10 cellular contexts compared by ENCODE assay signal in the genomic region with DNA sequence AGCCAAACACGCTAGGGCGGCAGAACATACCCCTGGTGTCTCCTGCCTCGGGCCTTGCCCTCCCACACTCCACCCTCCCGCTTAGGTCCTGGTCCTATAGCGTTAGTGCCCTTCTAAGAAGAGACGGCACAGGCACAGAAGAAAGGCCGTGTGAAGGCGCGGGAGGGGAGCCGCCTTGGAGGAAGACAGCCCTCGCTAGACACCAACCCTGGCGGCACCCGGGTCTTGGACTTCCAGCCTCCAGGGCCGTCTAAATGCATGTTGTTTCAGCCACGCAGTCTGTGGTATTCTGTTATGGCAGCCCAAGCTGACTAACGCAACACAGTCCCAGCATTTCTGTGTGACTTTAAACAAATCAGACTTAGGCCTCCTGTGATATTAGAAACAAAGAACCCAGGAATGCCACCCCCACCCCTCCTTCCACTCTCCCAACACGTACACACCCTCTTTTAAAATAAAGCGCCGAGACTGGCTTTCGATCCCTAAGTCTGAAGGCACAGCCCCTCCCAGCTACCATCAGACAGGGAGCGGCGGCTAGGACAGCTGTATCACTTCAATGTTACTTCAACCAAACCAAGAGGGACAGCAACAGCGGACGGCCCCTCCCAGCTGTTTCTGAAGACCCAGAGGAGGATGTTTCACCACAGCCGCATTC.
A peak's percentile ranks its signal among the peaks of the same experiment; 100 is the strongest.
DNase-seq lines count a peak whose midpoint lies in the region; ATAC-seq and TF ChIP-seq lines count a peak whose summit lies in the region.
"Had no signal": no experiment of that assay in that cellular context is flagged by ENCODE, and none has a peak within 500 bp of the region (broad histone marks: within the 10 kb centered on the region; RNA-seq: fewer than 3 reads in every experiment).

No MANE protein-coding gene starts in this region.

- H3K4me1 Mint-ChIP-seq in T-helper 2 cell treated with Interferon-gamma antibody and Interleukin-4, amounts not matched to agents 5 μg/mL and 100 μg/mL, for 36 hours (ENCODE audit: low read depth): peaks cover 5% of the 10 kb centered on the region

- intact Hi-C loops in colonic mucosa (cut with DNase I): no loop called here

- ATAC-seq in GM21390 (IDR thresholded peaks at IDR 0.05; ENCODE audit: unreplicated experiment): no peak

- peaks cover 4% of the 10 kb centered on the region for H3K36me3 ChIP-seq in colonic mucosa

- H3K4me3 ChIP-seq in colonic mucosa (no peak overlapping the region), retinal pigment epithelial cell (ENCODE audit: low read length) (peak overlapping the region; percentile 23)
- H3K4me3 ChIP-seq: cardiac muscle cell had no signal

- H3K27ac Mint-ChIP-seq in T-helper 2 cell treated with Interferon-gamma antibody and Interleukin-4, amounts not matched to agents 5 μg/mL and 100 μg/mL, for 36 hours: no peak overlapping the region

- H3K27ac ChIP-seq in colonic mucosa (peak overlapping the region; percentile 66), layer of hippocampus (ENCODE audit: low read depth, low read length) (peak overlapping the region; percentile 3)
- H3K27ac ChIP-seq: cardiac muscle cell had no signal

- H3K9me3 Mint-ChIP-seq in T-helper 2 cell treated with Interferon-gamma antibody and Interleukin-4, amounts not matched to agents 5 μg/mL and 100 μg/mL, for 36 hours: no peaks in the 10 kb centered on the region

- peak; percentile 50 for DNase-seq in EH (ENCODE audit: low read depth)
- DNase-seq in colonic mucosa: peak; percentile 72
- DNase-seq in retinal pigment epithelial cell (ENCODE audit: low read depth): no peak
- no peak for DNase-seq in SK-N-DZ (ENCODE audit: low spot score)
- DNase-seq in stimulated activated CD4-positive, alpha-beta T cell treated with anti-CD3 and anti-CD28 coated beads, Interleukin-4, amount 100 ng/mL, for 1 hour: no peak
- DNase-seq in T-helper 2 cell treated with Interferon-gamma antibody and Interleukin-4, amounts not matched to agents 5 μg/mL and 100 μg/mL, for 36 hours (ENCODE audit: low spot score): no peak
- DNase-seq: BE2C had no signal

- TF ChIP-seq CTCF in colonic mucosa (IDR thresholded peaks at IDR 0.05): no peak
- TF ChIP-seq CTCF in retinal pigment epithelial cell (conservative IDR thresholded peaks at IDR 0.05; ENCODE audit: low read depth, low read length): no peak

- H3K4me3 Mint-ChIP-seq in T-helper 2 cell treated with Interferon-gamma antibody and Interleukin-4, amounts not matched to agents 5 μg/mL and 100 μg/mL, for 36 hours: no peak overlapping the region

- H3K36me3 Mint-ChIP-seq in T-helper 2 cell treated with Interferon-gamma antibody and Interleukin-4, amounts not matched to agents 5 μg/mL and 100 μg/mL, for 36 hours (ENCODE audit: low read depth): peaks cover 4% of the 10 kb centered on the region

- H3K27me3 ChIP-seq in colonic mucosa: no peaks in the 10 kb centered on the region
- no peaks in the 10 kb centered on the region for H3K27me3 ChIP-seq in layer of hippocampus (ENCODE audit: control insufficient read depth, insufficient read depth, low read length)
- H3K27me3 ChIP-seq: BE2C, cardiac muscle cell had no signal

- no peaks in the 10 kb centered on the region for H3K27me3 Mint-ChIP-seq in T-helper 2 cell treated with Interferon-gamma antibody and Interleukin-4, amounts not matched to agents 5 μg/mL and 100 μg/mL, for 36 hours (ENCODE audit: low read depth)

- no peaks in the 10 kb centered on the region for H3K9me3 ChIP-seq in colonic mucosa
- H3K9me3 ChIP-seq: BE2C had no signal

- H3K4me1 ChIP-seq in colonic mucosa: no peaks in the 10 kb centered on the region

- H3K9ac ChIP-seq in colonic mucosa (ENCODE audit: low read depth in 2 of 2, low read length in 2 of 2): peak overlapping the region in 1 of 2 donors; percentile 1

Comparison
In these comparisons a context has a peak if more than half of its experiments do, and no peak if none do; other contexts are left out.
1. DNase-seq: peak in EH (single experiment) and colonic mucosa (single experiment); none in retinal pigment epithelial cell (single experiment), SK-N-DZ (single experiment), stimulated activated CD4-positive, alpha-beta T cell treated with anti-CD3 and anti-CD28 coated beads, Interleukin-4, amount 100 ng/mL, for 1 hour (single experiment) and T-helper 2 cell treated with Interferon-gamma antibody and Interleukin-4, amounts not matched to agents 5 μg/mL and 100 μg/mL, for 36 hours (single experiment).